ENCODE assay signal across 8 cellular contexts in genomic region chr2:175036582-175037018, GRCh38. TPM values are rescaled to one million over a fixed set of nuclear protein-coding genes. Genes with fewer than 3 reads are reported as not detected.
DNase-seq lines count a peak whose midpoint lies in the region; TF ChIP-seq lines count a peak whose summit lies in the region.

No MANE protein-coding gene starts in this region.

- DNase-seq in DMS 273 (lab: John Stamatoyannopoulos, UW; ENCODE audit: unreplicated experiment), result peak; percentile 59
- no peak for DNase-seq in DMS 273 treated with DMSO at 0.1 percent for 48 hours (lab: John Stamatoyannopoulos, UW)
- DNase-seq in OCI-M2 (lab: John Stamatoyannopoulos, UW; ENCODE audit: unreplicated experiment), result peak; percentile 17
- DNase-seq in dermis blood vessel endothelial cell, result peak; percentile 52
- peak; percentile 9 for DNase-seq in neuronal stem cell (ENCODE audit: low spot score)
- no peak for DNase-seq in stimulated activated CD4-positive, alpha-beta T cell treated with anti-CD3 and anti-CD28 coated beads, Interleukin-2, amount 100 ng/mL, for 48 hours
- no peak for DNase-seq in NCI-H226

- H3K36me3 ChIP-seq in HEK293 (ENCODE audit: control insufficient read depth in 2 of 2, insufficient read depth in 1 of 2, low read length in 2 of 2) (no peaks in the 10 kb centered on the region), neuronal stem cell (replicated peaks in 1 of 2; ENCODE audit: control insufficient read depth in 2 of 2, insufficient read depth in 2 of 2, low read length in 2 of 2) (no peaks in the 10 kb centered on the region)

- no peak overlapping the region for H3K23ac ChIP-seq in neuronal stem cell (ENCODE audit: low read depth, low read length, poor library complexity)

- no peak overlapping the region for H3K4ac ChIP-seq in neuronal stem cell (ENCODE audit: low read length)

- H2AK5ac ChIP-seq in neuronal stem cell (ENCODE audit: low read depth, low read length), result no peak overlapping the region

- no peak overlapping the region for H2BK5ac ChIP-seq in neuronal stem cell (ENCODE audit: low read length)

- peak; percentile 35; the same call in 1 of the 2 replicates for TF ChIP-seq CTCF in HEK293 (tag by site-specific recombination; IDR thresholded peaks at IDR 0.05)

- H3K4me3 ChIP-seq in HEK293 (ENCODE audit: low read depth, low read length), result no peak overlapping the region
- no peak overlapping the region for H3K4me3 ChIP-seq in neuronal stem cell (ENCODE audit: low read length in 2 of 2)

- no peak overlapping the region for H4K91ac ChIP-seq in neuronal stem cell (ENCODE audit: low read depth, low read length, poor library complexity)

- no peaks in the 10 kb centered on the region for H3K9me3 ChIP-seq in HEK293 (ENCODE audit: control insufficient read depth, insufficient read depth, low read depth, low read length)
- H3K9me3 ChIP-seq in neuronal stem cell (replicated peaks in 1 of 2; ENCODE audit: control insufficient read depth in 2 of 2, insufficient read depth in 1 of 2, low read depth in 1 of 2, low read length in 2 of 2), result no peaks in the 10 kb centered on the region

- no peak overlapping the region for H3K9ac ChIP-seq in neuronal stem cell (ENCODE audit: low read depth, low read length, poor library complexity)

- no peak overlapping the region for H3K4me2 ChIP-seq in neuronal stem cell (ENCODE audit: insufficient read depth, low read length, poor library complexity, severe bottlenecking)

- H3K14ac ChIP-seq in neuronal stem cell (ENCODE audit: low read length), result no peak overlapping the region

- CTCF ChIA-PET in HEK293 (lab: Yijun Ruan, JAX), result interaction anchor here (0.6 to 1.8 kb wide), 7 partner anchors 12 to 264 kb away, joined by 3 to 5 read pairs (median 4); no protein-coding TSS in a partner anchor

- no CpG with 5 or more reads among the region's 5 CpGs for WGBS in neuronal stem cell (ENCODE audit: extremely low coverage in 2 of 2, insufficient read length in 2 of 2, insufficient replicate concordance in 1 of 2), 2 donors

- H2AFZ ChIP-seq in neuronal stem cell (ENCODE audit: low read length), result peak overlapping the region; percentile 50

- H3K27me3 ChIP-seq in neuronal stem cell (ENCODE audit: control insufficient read depth in 3 of 3, insufficient read depth in 3 of 3, low read depth in 1 of 3, low read length in 3 of 3), result no peaks in the 10 kb centered on the region

- H4K8ac ChIP-seq in neuronal stem cell (ENCODE audit: low read depth, low read length), result no peak overlapping the region

- H3K4me1 ChIP-seq in HEK293 (ENCODE audit: control insufficient read depth, insufficient read depth, low read length) (no peaks in the 10 kb centered on the region), neuronal stem cell (ENCODE audit: control insufficient read depth in 2 of 2, insufficient read depth in 1 of 2, low read depth in 1 of 2, low read length in 2 of 2) (peaks cover 0 to 5% of the 10 kb centered on the region in 2 donors)

- H2BK120ac ChIP-seq in neuronal stem cell (ENCODE audit: low read depth, low read length), result no peak overlapping the region

- H2BK15ac ChIP-seq in neuronal stem cell (ENCODE audit: low read length), result no peak overlapping the region

- no peak overlapping the region for H3K18ac ChIP-seq in neuronal stem cell (ENCODE audit: low read length)

- H3K27ac ChIP-seq in HEK293 (ENCODE audit: extremely low read depth, low read depth, low read length) (no peak overlapping the region), neuronal stem cell (replicated peaks; ENCODE audit: low read length) (no peak overlapping the region)

- POLR2A ChIA-PET in HEK293 (lab: Yijun Ruan, JAX), result no interaction called here

- H3K79me1 ChIP-seq in neuronal stem cell (ENCODE audit: low read depth, low read length), result no peaks in the 10 kb centered on the region

- H2BK12ac ChIP-seq in neuronal stem cell (ENCODE audit: low read length), result no peak overlapping the region

TF ChIP-seq in HEK293, 187 proteins besides CTCF, POLR2A, EP300 and RAD21:
- TF ChIP-seq ZNF654 (tag by site-specific recombination; IDR thresholded peaks at IDR 0.05; ENCODE audit: low read depth), result peak; percentile 52
- no peak for TF ChIP-seq KLF1 (tag by site-specific recombination; IDR thresholded peaks at IDR 0.05)
- TF ChIP-seq, protein P1, sequence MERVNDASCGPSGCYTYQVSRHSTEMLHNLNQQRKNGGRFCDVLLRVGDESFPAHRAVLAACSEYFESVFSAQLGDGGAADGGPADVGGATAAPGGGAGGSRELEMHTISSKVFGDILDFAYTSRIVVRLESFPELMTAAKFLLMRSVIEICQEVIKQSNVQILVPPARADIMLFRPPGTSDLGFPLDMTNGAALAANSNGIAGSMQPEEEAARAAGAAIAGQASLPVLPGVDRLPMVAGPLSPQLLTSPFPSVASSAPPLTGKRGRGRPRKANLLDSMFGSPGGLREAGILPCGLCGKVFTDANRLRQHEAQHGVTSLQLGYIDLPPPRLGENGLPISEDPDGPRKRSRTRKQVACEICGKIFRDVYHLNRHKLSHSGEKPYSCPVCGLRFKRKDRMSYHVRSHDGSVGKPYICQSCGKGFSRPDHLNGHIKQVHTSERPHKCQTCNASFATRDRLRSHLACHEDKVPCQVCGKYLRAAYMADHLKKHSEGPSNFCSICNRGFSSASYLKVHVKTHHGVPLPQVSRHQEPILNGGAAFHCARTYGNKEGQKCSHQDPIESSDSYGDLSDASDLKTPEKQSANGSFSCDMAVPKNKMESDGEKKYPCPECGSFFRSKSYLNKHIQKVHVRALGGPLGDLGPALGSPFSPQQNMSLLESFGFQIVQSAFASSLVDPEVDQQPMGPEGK (tag by site-specific recombination; IDR thresholded peaks at IDR 0.05), result no peak
- TF ChIP-seq SCRT1 (tag by site-specific recombination; IDR thresholded peaks at IDR 0.05; ENCODE audit: borderline replicate concordance), result 0 out of 2 replicates have a peak, but pooled peaks have one; percentile 12
- TF ChIP-seq, protein P2, sequence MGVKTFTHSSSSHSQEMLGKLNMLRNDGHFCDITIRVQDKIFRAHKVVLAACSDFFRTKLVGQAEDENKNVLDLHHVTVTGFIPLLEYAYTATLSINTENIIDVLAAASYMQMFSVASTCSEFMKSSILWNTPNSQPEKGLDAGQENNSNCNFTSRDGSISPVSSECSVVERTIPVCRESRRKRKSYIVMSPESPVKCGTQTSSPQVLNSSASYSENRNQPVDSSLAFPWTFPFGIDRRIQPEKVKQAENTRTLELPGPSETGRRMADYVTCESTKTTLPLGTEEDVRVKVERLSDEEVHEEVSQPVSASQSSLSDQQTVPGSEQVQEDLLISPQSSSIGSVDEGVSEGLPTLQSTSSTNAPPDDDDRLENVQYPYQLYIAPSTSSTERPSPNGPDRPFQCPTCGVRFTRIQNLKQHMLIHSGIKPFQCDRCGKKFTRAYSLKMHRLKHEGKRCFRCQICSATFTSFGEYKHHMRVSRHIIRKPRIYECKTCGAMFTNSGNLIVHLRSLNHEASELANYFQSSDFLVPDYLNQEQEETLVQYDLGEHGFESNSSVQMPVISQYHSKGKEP (tag by site-specific recombination; IDR thresholded peaks at IDR 0.05), result no peak

RNA-seq across cellular contexts. Expression of gene CHN1, which starts 31.4 kb away (rescaled TPM):
- 17.1 and 18.5 TPM in 2 replicates for total RNA-seq in dermis blood vessel endothelial cell
- polyA plus RNA-seq in neuronal stem cell (2013, experiment 1 of 2), result 39.8 TPM
- polyA plus RNA-seq in neuronal stem cell (2013, experiment 2 of 2), result 38.8 TPM

Comparison
In these comparisons a context has a peak if more than half of its experiments do, and no peak if none do; other contexts are left out.
1. DNase-seq: peak in DMS 273 (single experiment), OCI-M2 (single experiment), dermis blood vessel endothelial cell (single experiment) and neuronal stem cell (single experiment); none in DMS 273 treated with DMSO at 0.1 percent for 48 hours (single experiment), stimulated activated CD4-positive, alpha-beta T cell treated with anti-CD3 and anti-CD28 coated beads, Interleukin-2, amount 100 ng/mL, for 48 hours (0 of 2) and NCI-H226 (single experiment).